In the genomic region with DNA sequence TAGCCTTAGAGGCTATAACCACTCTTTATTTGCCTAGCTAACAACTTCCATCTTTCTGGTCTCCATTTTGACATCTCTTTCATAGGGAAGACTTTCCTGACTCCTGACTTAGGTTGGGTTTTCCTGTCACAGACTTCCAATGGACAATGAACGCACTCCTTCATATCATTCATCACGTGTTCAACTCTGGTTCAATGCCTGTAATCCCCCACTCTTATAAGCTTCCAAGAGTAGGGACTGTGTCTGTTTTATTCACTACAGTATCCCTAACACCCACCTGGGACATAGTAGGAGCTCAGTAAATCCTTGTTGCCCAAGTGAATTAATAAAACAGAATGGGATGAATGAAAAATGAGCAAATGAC, we compare ENCODE assay signal across 22 cellular contexts. TPM values are rescaled to one million over a fixed set of nuclear protein-coding genes. Genes with fewer than 3 reads are reported as not detected.
DNase-seq lines count a peak whose midpoint lies in the region; ATAC-seq, FAIRE-seq and TF ChIP-seq lines count a peak whose summit lies in the region.
"Had no signal": no experiment of that assay in that cellular context is flagged by ENCODE, and none has a peak within 500 bp of the region (broad histone marks: within the 10 kb centered on the region; RNA-seq: fewer than 3 reads in every experiment).

No MANE protein-coding gene starts in this region.

- H3K4me2 ChIP-seq in BLaER1 treated with 17β-estradiol and CSF1 and Interleukin-3, amounts not matched to agents 10 nM and 100 nM = peak overlapping the region; percentile 88 to 98 (median 94)
- H3K4me2 ChIP-seq: neural progenitor cell had no signal

- peaks cover 37 to 73% of the 10 kb centered on the region in 2 donors for H3K36me3 Mint-ChIP-seq in CD4-positive, alpha-beta memory T cell
- H3K36me3 Mint-ChIP-seq in T-cell = peaks cover 6% of the 10 kb centered on the region
- H3K36me3 Mint-ChIP-seq in dendritic cell treated with granulocyte-macrophage colony-stimulating factor and Interleukin-4, amounts not matched to agents 40 ng/mL and 50 ng/mL, for 4 days (ENCODE audit: low read depth) = peaks cover 95% of the 10 kb centered on the region
- H3K36me3 Mint-ChIP-seq: brain, neural progenitor cell had no signal

- H3K4me1 Mint-ChIP-seq in CD4-positive, alpha-beta memory T cell = peaks cover 49 to 98% (median 64%) of the 10 kb centered on the region in 4 donors
- peaks cover 84 to 100% (median 87%) of the 10 kb centered on the region in 3 donors for H3K4me1 Mint-ChIP-seq in T-cell
- peaks cover 79% of the 10 kb centered on the region for H3K4me1 Mint-ChIP-seq in dendritic cell treated with granulocyte-macrophage colony-stimulating factor and Interleukin-4, amounts not matched to agents 40 ng/mL and 50 ng/mL, for 4 days (ENCODE audit: low read depth)
- H3K4me1 Mint-ChIP-seq: brain, neural progenitor cell had no signal

- TF ChIP-seq CTCF in pancreas (IDR thresholded peaks at IDR 0.05) = no peak

- no peaks in the 10 kb centered on the region for H3K9me3 ChIP-seq in BLaER1 treated with 17β-estradiol and CSF1 and Interleukin-3, amounts not matched to agents 10 nM and 100 nM (replicated peaks in 1 of 11)
- H3K9me3 ChIP-seq in CD4-positive, alpha-beta memory T cell (ENCODE audit: control insufficient read depth in 1 of 2, low read length in 2 of 2) = no peaks in the 10 kb centered on the region
- no peaks in the 10 kb centered on the region for H3K9me3 ChIP-seq in pancreas
- H3K9me3 ChIP-seq: BE2C, thyroid gland had no signal

- peaks cover 77 to 100% (median 99%) of the 10 kb centered on the region in 10 experiments for H3K4me1 ChIP-seq in BLaER1 treated with 17β-estradiol and CSF1 and Interleukin-3, amounts not matched to agents 10 nM and 100 nM
- H3K4me1 ChIP-seq in CD4-positive, alpha-beta memory T cell (ENCODE audit: insufficient read depth, low read length) = peaks cover 65% of the 10 kb centered on the region
- H3K4me1 ChIP-seq in pancreas = peaks cover 0 to 10% (median 6%) of the 10 kb centered on the region in 3 donors
- H3K4me1 ChIP-seq: BE2C, neural progenitor cell, thyroid gland had no signal

- H3K36me3 ChIP-seq in BLaER1 treated with 17β-estradiol and CSF1 and Interleukin-3, amounts not matched to agents 10 nM and 100 nM = peaks cover 0 to 56% (median 2%) of the 10 kb centered on the region in 11 experiments; a peak in 14 of 22 replicates
- H3K36me3 ChIP-seq in CD4-positive, alpha-beta memory T cell (ENCODE audit: insufficient read depth, low read length) = peaks cover 2% of the 10 kb centered on the region
- no peaks in the 10 kb centered on the region for H3K36me3 ChIP-seq in pancreas
- H3K36me3 ChIP-seq: BE2C, neural progenitor cell, thyroid gland had no signal

- 92 to 93% methylated on average over 2 of the region's 2 CpGs for WGBS in pancreas, 2 donors

- no peak for FAIRE-seq in pancreas (lab: Jason Lieb, UNC)
- FAIRE-seq: frontal cortex, H54 had no signal

- H3K9ac ChIP-seq in BLaER1 treated with 17β-estradiol and CSF1 and Interleukin-3, amounts not matched to agents 10 nM and 100 nM = peak overlapping the region in 7 of 11 experiments; percentile 41 to 83 (median 65); a peak in 9 of 22 replicates
- H3K9ac ChIP-seq: neural progenitor cell had no signal

- peak overlapping the region in 3 of 10 experiments; percentile 66 to 86 (median 76); a peak in 5 of 20 replicates for H3K4me3 ChIP-seq in BLaER1 treated with 17β-estradiol and CSF1 and Interleukin-3, amounts not matched to agents 10 nM and 100 nM
- peak overlapping the region; percentile 6 to 80 for H3K4me3 ChIP-seq in CD4-positive, alpha-beta memory T cell (ENCODE audit: low read length in 2 of 2)
- no peak overlapping the region for H3K4me3 ChIP-seq in pancreas
- H3K4me3 ChIP-seq: neural progenitor cell, thyroid gland had no signal

- peaks cover 0 to 4% (median 0%) of the 10 kb centered on the region in 8 donors for H3K9me3 Mint-ChIP-seq in CD4-positive, alpha-beta memory T cell
- H3K9me3 Mint-ChIP-seq in T-cell = no peaks in the 10 kb centered on the region
- H3K9me3 Mint-ChIP-seq in dendritic cell treated with granulocyte-macrophage colony-stimulating factor and Interleukin-4, amounts not matched to agents 40 ng/mL and 50 ng/mL, for 4 days = no peaks in the 10 kb centered on the region
- H3K9me3 Mint-ChIP-seq: brain, neural progenitor cell had no signal

- no peak for DNase-seq in CD4-positive, alpha-beta memory T cell
- DNase-seq in T-cell (no peak), GDM1 (lab: John Stamatoyannopoulos, UW) (no peak), germinal center (ENCODE audit: low spot score) (no peak), pancreas (no peak), EL (no peak)
- DNase-seq: activated gamma-delta T cell treated with Interleukin-2 at 50 U/mL for 16 hours, BE2C, dermis blood vessel endothelial cell, NCI-H1436 treated with DMSO at 0.1 percent for 48 hours, NCI-H2227 treated with DMSO at 0.1 percent for 48 hours, NCI-H82, thyroid gland had no signal

- ATAC-seq in T-cell (replicated peaks in 1 of 4) = no peak
- no peak for ATAC-seq in pancreas

- intact Hi-C loops in CD4-positive, alpha-beta memory T cell (cut with micrococcal nuclease) = no loop called here
- intact Hi-C loops in dendritic cell treated with granulocyte-macrophage colony-stimulating factor and Interleukin-4, amounts not matched to agents 40 ng/mL and 50 ng/mL, for 4 days (cut with micrococcal nuclease) = no loop called here
- intact Hi-C loops in pancreas (cut with DNase I) = no loop called here

- H3K27me3 ChIP-seq in BLaER1 treated with 17β-estradiol and CSF1 and Interleukin-3, amounts not matched to agents 10 nM and 100 nM = no peaks in the 10 kb centered on the region
- H3K27me3 ChIP-seq in CD4-positive, alpha-beta memory T cell (ENCODE audit: insufficient read depth, low read length) = no peaks in the 10 kb centered on the region
- H3K27me3 ChIP-seq in pancreas = no peaks in the 10 kb centered on the region
- H3K27me3 ChIP-seq: BE2C, neural progenitor cell, thyroid gland had no signal

- H3K27ac ChIP-seq in BLaER1 treated with 17β-estradiol and CSF1 and Interleukin-3, amounts not matched to agents 10 nM and 100 nM = peak overlapping the region; percentile 51 to 83 (median 77); a peak in 21 of 22 replicates
- peak overlapping the region; percentile 88 for H3K27ac ChIP-seq in CD4-positive, alpha-beta memory T cell (ENCODE audit: low read depth, low read length)
- no peak overlapping the region for H3K27ac ChIP-seq in pancreas
- H3K27ac ChIP-seq: epithelial cell of prostate, neural progenitor cell, thyroid gland had no signal

- POLR2A ChIA-PET in CD4-positive, alpha-beta memory T cell (lab: Charles Lee; ENCODE audit: partially characterized antibody) = interaction anchor here (0.7 to 6.8 kb wide), 17 partner anchors 10 to 154 kb away, joined by 3 to 82 read pairs (median 4); a partner anchor contains a TSS
- POLR2A ChIA-PET in T-cell (lab: Charles Lee) = interaction anchor here in 1 of 2 donors (1.3 kb wide), 1 partner anchor 12 kb away, joined by 4 read pairs; no protein-coding TSS in a partner anchor

- H3K27ac Mint-ChIP-seq in CD4-positive, alpha-beta memory T cell = peak overlapping the region; percentile 87 to 98 (median 97)
- peak overlapping the region; percentile 97 to 100 for H3K27ac Mint-ChIP-seq in T-cell
- peak overlapping the region; percentile 79 for H3K27ac Mint-ChIP-seq in dendritic cell treated with granulocyte-macrophage colony-stimulating factor and Interleukin-4, amounts not matched to agents 40 ng/mL and 50 ng/mL, for 4 days
- H3K27ac Mint-ChIP-seq: brain, neural progenitor cell had no signal

- no peaks in the 10 kb centered on the region for H4K20me1 ChIP-seq in BLaER1 treated with 17β-estradiol and CSF1 and Interleukin-3, amounts not matched to agents 10 nM and 100 nM

- no peaks in the 10 kb centered on the region for H3K27me3 Mint-ChIP-seq in CD4-positive, alpha-beta memory T cell
- H3K27me3 Mint-ChIP-seq in T-cell = no peaks in the 10 kb centered on the region
- no peaks in the 10 kb centered on the region for H3K27me3 Mint-ChIP-seq in dendritic cell treated with granulocyte-macrophage colony-stimulating factor and Interleukin-4, amounts not matched to agents 40 ng/mL and 50 ng/mL, for 4 days

- H3K4me3 Mint-ChIP-seq in CD4-positive, alpha-beta memory T cell = peak overlapping the region; percentile 98 to 100 (median 99)
- H3K4me3 Mint-ChIP-seq in T-cell = peak overlapping the region; percentile 93 to 98 (median 96)
- H3K4me3 Mint-ChIP-seq in dendritic cell treated with granulocyte-macrophage colony-stimulating factor and Interleukin-4, amounts not matched to agents 40 ng/mL and 50 ng/mL, for 4 days = peak overlapping the region; percentile 51
- H3K4me3 Mint-ChIP-seq: brain, neural progenitor cell had no signal

- CTCF ChIA-PET in CD4-positive, alpha-beta memory T cell (lab: Charles Lee; ENCODE audit: partially characterized antibody) = interaction anchor here (0.7 to 4.7 kb wide), 7 partner anchors 10 to 64 kb away, joined by 3 to 44 read pairs (median 5); no protein-coding TSS in a partner anchor
- CTCF ChIA-PET in T-cell (lab: Charles Lee) = interaction anchor here in 1 of 2 donors (0.8 kb wide), 1 partner anchor 23 kb away, joined by 3 read pairs; no protein-coding TSS in a partner anchor

RNA-seq across cellular contexts. Expression of a gene that starts 4.6 kb away (rescaled TPM):
- total RNA-seq in CD4-positive, alpha-beta memory T cell = 10 to 100 TPM; 59.8 to 59.9 TPM
- polyA plus RNA-seq in CD4-positive, alpha-beta memory T cell = 10 to 100 TPM; 21.4 to 62.5 TPM
- total RNA-seq in T-cell = 10 to 100 TPM; 19.4 to 38.7 (median 30.7) TPM
- total RNA-seq in pancreas = under 1 TPM in 5 of 6 donors, not detected in 1; 0.16 to 0.47 (median 0.40) TPM
- under 1 TPM; 0.19 to 0.38 TPM for polyA plus RNA-seq in pancreas
- total RNA-seq: dermis blood vessel endothelial cell, frontal cortex, pulmonary artery endothelial cell, SK-MEL-5 had no signal

Comparison
In these comparisons a context has a peak if more than half of its experiments do, and no peak if none do; other contexts are left out.
1. H3K27ac ChIP-seq: peak in BLaER1 treated with 17β-estradiol and CSF1 and Interleukin-3, amounts not matched to agents 10 nM and 100 nM (11 of 11) and CD4-positive, alpha-beta memory T cell (single experiment); none in pancreas (0 of 4).
2. H3K4me3 ChIP-seq: peak in CD4-positive, alpha-beta memory T cell (2 of 2); none in pancreas (0 of 4).
3. RNA of a gene that starts 4.6 kb away (total RNA-seq): 59.8 to 59.9 TPM in CD4-positive, alpha-beta memory T cell and 19.4 to 38.7 TPM in T-cell; 0.16 to 0.47 TPM in pancreas; every median in the first group is over 10 times any median in the second.
4. Peak in every context shown above with its lines, with median percentiles within 50 percentile points of each other: H3K27ac Mint-ChIP-seq and H3K4me3 Mint-ChIP-seq.